Comparison of ENCODE assay signal across 26 cellular contexts in genomic region chr17:21217346-21217745, GRCh38. TPM values are rescaled to one million over a fixed set of nuclear protein-coding genes. Genes with fewer than 3 reads are reported as not detected.
DNase-seq lines count a peak whose midpoint lies in the region; ATAC-seq and TF ChIP-seq lines count a peak whose summit lies in the region.
"Had no signal": no experiment of that assay in that cellular context is flagged by ENCODE, and none has a peak within 500 bp of the region (broad histone marks: within the 10 kb centered on the region; RNA-seq: fewer than 3 reads in every experiment).

No MANE protein-coding gene starts in this region.

- CTCF ChIA-PET in CD4-positive, alpha-beta T cell (lab: Charles Lee), result no interaction called here

- no peak overlapping the region for H3K4me3 Mint-ChIP-seq in activated naive CD8-positive, alpha-beta T cell treated with anti-CD3 and anti-CD28 coated beads, Interleukin-2, amount 50 U/mL, for 24 hours
- H3K4me3 Mint-ChIP-seq in activated naive CD8-positive, alpha-beta T cell treated with anti-CD3 and anti-CD28 coated beads for 36 hours, result no peak overlapping the region
- peak overlapping the region; percentile 66 for H3K4me3 Mint-ChIP-seq in CD4-positive, alpha-beta T cell
- no peak overlapping the region for H3K4me3 Mint-ChIP-seq in effector memory CD8-positive, alpha-beta T cell

- peak overlapping the region; percentile 13 for H3K27ac Mint-ChIP-seq in activated naive CD8-positive, alpha-beta T cell treated with anti-CD3 and anti-CD28 coated beads, Interleukin-2, amount 50 U/mL, for 24 hours
- no peak overlapping the region for H3K27ac Mint-ChIP-seq in activated naive CD8-positive, alpha-beta T cell treated with anti-CD3 and anti-CD28 coated beads for 36 hours
- H3K27ac Mint-ChIP-seq in CD4-positive, alpha-beta T cell, result no peak overlapping the region
- H3K27ac Mint-ChIP-seq in effector memory CD8-positive, alpha-beta T cell, result peak overlapping the region; percentile 23 to 63

- intact Hi-C loops in CD4-positive, alpha-beta T cell (cut with DNase I, micrococcal nuclease), result loop anchor here in 1 of 2 experiments (10.0 kb wide), 1 partner anchor 107 kb away; no protein-coding TSS in a partner anchor

- H3K27me3 ChIP-seq in CD4-positive, alpha-beta T cell (ENCODE audit: control insufficient read depth, insufficient read depth, low read length), result no peaks in the 10 kb centered on the region
- H3K27me3 ChIP-seq: BLaER1 treated with 17β-estradiol and CSF1 and Interleukin-3, amounts not matched to agents 10 nM and 100 nM; SJSA1 had no signal

- POLR2A ChIA-PET in CD4-positive, alpha-beta T cell (lab: Charles Lee), result no interaction called here

- peaks cover 41% of the 10 kb centered on the region for H3K4me1 Mint-ChIP-seq in activated naive CD8-positive, alpha-beta T cell treated with anti-CD3 and anti-CD28 coated beads, Interleukin-2, amount 50 U/mL, for 24 hours
- H3K4me1 Mint-ChIP-seq in activated naive CD8-positive, alpha-beta T cell treated with anti-CD3 and anti-CD28 coated beads for 36 hours, result peaks cover 42% of the 10 kb centered on the region
- H3K4me1 Mint-ChIP-seq in CD4-positive, alpha-beta T cell (ENCODE audit: low read depth), result peaks cover 51% of the 10 kb centered on the region
- H3K4me1 Mint-ChIP-seq in effector memory CD8-positive, alpha-beta T cell (ENCODE audit: low read depth in 2 of 2), result peaks cover 24 to 25% of the 10 kb centered on the region in 2 donors

- no peak for TF ChIP-seq CTCF in CD4-positive, alpha-beta T cell (IDR thresholded peaks at IDR 0.05)

- H3K27ac ChIP-seq in CD4-positive, alpha-beta T cell (ENCODE audit: low read depth, low read length), result no peak overlapping the region
- H3K27ac ChIP-seq: BLaER1 treated with 17β-estradiol and CSF1 and Interleukin-3, amounts not matched to agents 10 nM and 100 nM; KMS-11; SJSA1 had no signal

- no peaks in the 10 kb centered on the region for H3K9me3 Mint-ChIP-seq in activated naive CD8-positive, alpha-beta T cell treated with anti-CD3 and anti-CD28 coated beads, Interleukin-2, amount 50 U/mL, for 24 hours
- no peaks in the 10 kb centered on the region for H3K9me3 Mint-ChIP-seq in activated naive CD8-positive, alpha-beta T cell treated with anti-CD3 and anti-CD28 coated beads for 36 hours
- no peaks in the 10 kb centered on the region for H3K9me3 Mint-ChIP-seq in CD4-positive, alpha-beta T cell
- no peaks in the 10 kb centered on the region for H3K9me3 Mint-ChIP-seq in effector memory CD8-positive, alpha-beta T cell
- H3K9me3 Mint-ChIP-seq: CD8-positive, alpha-beta memory T cell; IgD-negative memory B cell had no signal

- no peak for DNase-seq in activated naive CD8-positive, alpha-beta T cell treated with anti-CD3 and anti-CD28 coated beads, Interleukin-2, amount 50 U/mL, for 24 hours
- DNase-seq in activated naive CD8-positive, alpha-beta T cell treated with anti-CD3 and anti-CD28 coated beads for 36 hours, result no peak
- DNase-seq in CD4-positive, alpha-beta T cell, result no peak
- no peak for DNase-seq in effector memory CD8-positive, alpha-beta T cell
- DNase-seq in nucleus accumbens (lab: John Stamatoyannopoulos, UW) (no peak), HT-29 (ENCODE audit: low spot score) (no peak), UCSD-AML1 (lab: John Stamatoyannopoulos, UW; ENCODE audit: unreplicated experiment) (no peak)
- DNase-seq: AML-193; Calu3; DMS79 treated with DMSO at 0.1 percent for 48 hours; GF-D8; GOT3; HCEC 1CT; NCI-H1048; NCI-H1417; NCI-H2029 treated with DMSO at 0.1 percent for 48 hours; NCI-H446 treated with DMSO at 0.1 percent for 48 hours; NCI-H526; NK-92 treated with Interleukin-12 subunit alpha and Interleukin-12 subunit beta, amount 100 ng/mL, for 24 hours; Right ventricle myocardium superior; RPMI8226 had no signal

- H3K36me3 Mint-ChIP-seq in activated naive CD8-positive, alpha-beta T cell treated with anti-CD3 and anti-CD28 coated beads, Interleukin-2, amount 50 U/mL, for 24 hours (ENCODE audit: low read depth), result peaks cover 20% of the 10 kb centered on the region
- H3K36me3 Mint-ChIP-seq in activated naive CD8-positive, alpha-beta T cell treated with anti-CD3 and anti-CD28 coated beads for 36 hours, result peaks cover 46% of the 10 kb centered on the region
- peaks cover 12% of the 10 kb centered on the region for H3K36me3 Mint-ChIP-seq in CD4-positive, alpha-beta T cell (ENCODE audit: low read depth)
- H3K36me3 Mint-ChIP-seq in effector memory CD8-positive, alpha-beta T cell (ENCODE audit: insufficient read depth), result peaks cover 7% of the 10 kb centered on the region

- no peaks in the 10 kb centered on the region for H3K27me3 Mint-ChIP-seq in activated naive CD8-positive, alpha-beta T cell treated with anti-CD3 and anti-CD28 coated beads, Interleukin-2, amount 50 U/mL, for 24 hours
- no peaks in the 10 kb centered on the region for H3K27me3 Mint-ChIP-seq in activated naive CD8-positive, alpha-beta T cell treated with anti-CD3 and anti-CD28 coated beads for 36 hours
- H3K27me3 Mint-ChIP-seq in CD4-positive, alpha-beta T cell, result no peaks in the 10 kb centered on the region
- no peaks in the 10 kb centered on the region for H3K27me3 Mint-ChIP-seq in effector memory CD8-positive, alpha-beta T cell
- H3K27me3 Mint-ChIP-seq: IgD-negative memory B cell had no signal

- no peaks in the 10 kb centered on the region for H3K9me3 ChIP-seq in CD4-positive, alpha-beta T cell (ENCODE audit: control insufficient read depth, low read length)
- H3K9me3 ChIP-seq: SJSA1 had no signal

- ATAC-seq in activated naive CD8-positive, alpha-beta T cell treated with anti-CD3 and anti-CD28 coated beads, Interleukin-2, amount 50 U/mL, for 24 hours, result no peak
- ATAC-seq in CD4-positive, alpha-beta T cell (ENCODE audit: poor library complexity), result no peak
- ATAC-seq in effector memory CD8-positive, alpha-beta T cell (replicated peaks), result no peak

RNA-seq across cellular contexts. Expression of gene TMEM11, which starts 3.4 kb away (rescaled TPM):
- 10 to 100 TPM; 28.3 to 29.8 TPM for total RNA-seq in activated naive CD8-positive, alpha-beta T cell treated with anti-CD3 and anti-CD28 coated beads for 36 hours
- 10 to 100 TPM; 17.8 to 19.2 TPM for total RNA-seq in CD4-positive, alpha-beta T cell
- 34.1 and 36.5 TPM in 2 replicates for total RNA-seq in HT-29 (2014; rRNA removed; shearing (Covaris generic))

RNA-seq across cellular contexts. Expression of gene NATD1, which starts 35.9 kb away (rescaled TPM):
- total RNA-seq in activated naive CD8-positive, alpha-beta T cell treated with anti-CD3 and anti-CD28 coated beads for 36 hours, result 1 to 10 TPM in 1 of 2 experiments, under 1 TPM in 1; 0.90 to 1.1 TPM
- total RNA-seq in CD4-positive, alpha-beta T cell, result 1 to 10 TPM; 5.9 to 6.1 TPM
- total RNA-seq in HT-29 (2014; rRNA removed; shearing (Covaris generic)), result 0.97 and 1.1 TPM in 2 replicates

Comparison
In these comparisons a context has a peak if more than half of its experiments do, and no peak if none do; other contexts are left out.
1. H3K27ac Mint-ChIP-seq: peak in activated naive CD8-positive, alpha-beta T cell treated with anti-CD3 and anti-CD28 coated beads, Interleukin-2, amount 50 U/mL, for 24 hours (single experiment) and effector memory CD8-positive, alpha-beta T cell (2 of 2); none in activated naive CD8-positive, alpha-beta T cell treated with anti-CD3 and anti-CD28 coated beads for 36 hours (single experiment) and CD4-positive, alpha-beta T cell (single experiment).